27 cellular contexts compared by ENCODE assay signal in the genomic region with DNA sequence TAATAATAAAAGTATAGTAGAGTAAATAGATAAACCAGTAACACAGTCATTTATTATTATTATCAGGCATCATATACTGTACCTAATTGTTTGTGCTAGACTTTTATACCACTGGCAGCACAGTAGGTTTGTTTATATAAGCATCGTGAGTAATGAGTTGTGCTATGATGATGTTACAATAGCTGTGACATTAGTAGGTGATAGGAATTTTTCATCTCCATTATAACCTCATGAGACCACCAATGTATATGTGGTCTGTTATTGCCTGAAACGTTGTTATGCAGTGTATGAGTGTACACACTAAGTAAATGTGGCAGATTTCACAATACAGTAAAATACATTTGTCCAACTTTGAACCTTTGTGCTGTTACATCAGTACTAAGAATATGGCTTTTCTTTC.
DNase-seq lines count a peak whose midpoint lies in the region; ATAC-seq, FAIRE-seq and TF ChIP-seq lines count a peak whose summit lies in the region.
"Had no signal": no experiment of that assay in that cellular context is flagged by ENCODE, and none has a peak within 500 bp of the region (broad histone marks: within the 10 kb centered on the region; RNA-seq: fewer than 3 reads in every experiment).

No MANE protein-coding gene starts in this region.

- H3K9ac ChIP-seq in astrocyte (ENCODE audit: low read length) = no peak overlapping the region
- H3K9ac ChIP-seq: SK-N-SH had no signal

- H3K4me3 Mint-ChIP-seq in astrocyte (ENCODE audit: unreplicated experiment) = no peak overlapping the region
- H3K4me3 Mint-ChIP-seq in activated CD8-positive, alpha-beta memory T cell treated with anti-CD3 and anti-CD28 coated beads, Interleukin-2, amount 10 ng/mL, durations not matched to agents 7 days and 5 days = no peak overlapping the region
- H3K4me3 Mint-ChIP-seq: immature natural killer cell, WTC11 had no signal

- FAIRE-seq in astrocyte (lab: Jason Lieb, UNC) = no peak
- FAIRE-seq: G401.6, small intestine had no signal

- peaks cover 4% of the 10 kb centered on the region for H3K4me1 ChIP-seq in astrocyte (ENCODE audit: insufficient read depth, low read length)
- H3K4me1 ChIP-seq: esophagus squamous epithelium had no signal

- ATAC-seq in HG03571 (IDR thresholded peaks at IDR 0.05; ENCODE audit: unreplicated experiment) = no peak
- no peak for ATAC-seq in activated CD8-positive, alpha-beta memory T cell treated with anti-CD3 and anti-CD28 coated beads, Interleukin-2, amount 10 ng/mL, durations not matched to agents 7 days and 5 days
- ATAC-seq: heart right ventricle, psoas muscle, WTC11 had no signal

- no peak overlapping the region for H2AFZ ChIP-seq in astrocyte (ENCODE audit: low read depth, low read length)

- no peaks in the 10 kb centered on the region for H3K9me3 Mint-ChIP-seq in astrocyte (ENCODE audit: unreplicated experiment)
- H3K9me3 Mint-ChIP-seq in activated CD8-positive, alpha-beta memory T cell treated with anti-CD3 and anti-CD28 coated beads, Interleukin-2, amount 10 ng/mL, durations not matched to agents 7 days and 5 days (ENCODE audit: low read depth) = peaks cover 5% of the 10 kb centered on the region
- H3K9me3 Mint-ChIP-seq: immature natural killer cell, WTC11 had no signal

- CTCF ChIA-PET in activated CD8-positive, alpha-beta memory T cell treated with anti-CD3 and anti-CD28 coated beads, Interleukin-2, amount 10 ng/mL, durations not matched to agents 7 days and 5 days (lab: Charles Lee) = no interaction called here

- H4K20me1 ChIP-seq in astrocyte (ENCODE audit: insufficient read depth, low read length) = no peaks in the 10 kb centered on the region

- H3K27me3 Mint-ChIP-seq in astrocyte (ENCODE audit: low read depth, unreplicated experiment) = peaks cover 3% of the 10 kb centered on the region
- no peaks in the 10 kb centered on the region for H3K27me3 Mint-ChIP-seq in activated CD8-positive, alpha-beta memory T cell treated with anti-CD3 and anti-CD28 coated beads, Interleukin-2, amount 10 ng/mL, durations not matched to agents 7 days and 5 days

- no peaks in the 10 kb centered on the region for H3K27me3 ChIP-seq in astrocyte (ENCODE audit: insufficient read depth, low read length)
- H3K27me3 ChIP-seq: esophagus squamous epithelium had no signal

- no peaks in the 10 kb centered on the region for H3K4me1 Mint-ChIP-seq in astrocyte (ENCODE audit: low read depth, unreplicated experiment)
- no peaks in the 10 kb centered on the region for H3K4me1 Mint-ChIP-seq in activated CD8-positive, alpha-beta memory T cell treated with anti-CD3 and anti-CD28 coated beads, Interleukin-2, amount 10 ng/mL, durations not matched to agents 7 days and 5 days
- H3K4me1 Mint-ChIP-seq: immature natural killer cell, WTC11 had no signal

- TF ChIP-seq CTCF in AG10803 (conservative IDR thresholded peaks at IDR 0.05; ENCODE audit: low read length) (no peak), astrocyte (IDR thresholded peaks at IDR 0.05; ENCODE audit: insufficient read depth, low read depth, low read length) (no peak)

- H3K4me2 ChIP-seq in astrocyte (ENCODE audit: low read length) = peak overlapping the region; percentile 0
- H3K4me2 ChIP-seq: SK-N-SH had no signal

- H3K9me3 ChIP-seq in astrocyte (ENCODE audit: insufficient read depth, low read depth, low read length) = no peaks in the 10 kb centered on the region
- H3K9me3 ChIP-seq: esophagus squamous epithelium, heart right ventricle, left ventricle myocardium inferior, psoas muscle, SK-N-SH had no signal

- H3K36me3 Mint-ChIP-seq in astrocyte (ENCODE audit: low read depth, unreplicated experiment) = no peaks in the 10 kb centered on the region
- H3K36me3 Mint-ChIP-seq in activated CD8-positive, alpha-beta memory T cell treated with anti-CD3 and anti-CD28 coated beads, Interleukin-2, amount 10 ng/mL, durations not matched to agents 7 days and 5 days = no peaks in the 10 kb centered on the region
- H3K36me3 Mint-ChIP-seq: immature natural killer cell, WTC11 had no signal

- H3K27ac ChIP-seq in astrocyte (ENCODE audit: low read depth, low read length) = no peak overlapping the region
- H3K27ac ChIP-seq: esophagus squamous epithelium, heart right ventricle, left ventricle myocardium inferior, psoas muscle had no signal

- H3K36me3 ChIP-seq in astrocyte (ENCODE audit: insufficient read depth, low read length) = no peaks in the 10 kb centered on the region
- H3K36me3 ChIP-seq: esophagus squamous epithelium, heart right ventricle, left ventricle myocardium inferior had no signal

- H3K79me2 ChIP-seq in astrocyte (ENCODE audit: insufficient read depth, low read length) = no peaks in the 10 kb centered on the region

- DNase-seq in AG10803 (ENCODE audit: low read depth) (peak; percentile 39), HS-5 (ENCODE audit: low read depth) (peak; percentile 55), astrocyte (ENCODE audit: low read depth) (peak; percentile 72), hepatic stellate cell (ENCODE audit: low spot score) (peak; percentile 26), NCI-H2029 (lab: John Stamatoyannopoulos, UW) (no peak), HK-2 (ENCODE audit: unreplicated experiment) (no peak)
- no peak for DNase-seq in activated CD8-positive, alpha-beta memory T cell treated with anti-CD3 and anti-CD28 coated beads, Interleukin-2, amount 10 ng/mL, durations not matched to agents 7 days and 5 days
- DNase-seq: activated CD4-positive, alpha-beta T cell treated with anti-CD3 and anti-CD28 coated beads, Interleukin-2, amount 50 U/mL, for 48 hours; activated gamma-delta T cell; activated T-cell treated with anti-CD3 and anti-CD28 coated beads for 4 hours; amygdala; cerebellar nuclear complex; effector memory CD4-positive, alpha-beta T cell; esophagus squamous epithelium; heart right ventricle; immature natural killer cell; left ventricle myocardium inferior; NCI-H1105; NCI-H524 treated with DMSO at 0.1 percent for 48 hours; psoas muscle; SK-N-SH; small intestine; stimulated activated CD4-positive, alpha-beta T cell treated with anti-CD3 and anti-CD28 coated beads, Interleukin-2, amount 100 ng/mL, for 48 hours; stimulated activated naive CD4-positive, alpha-beta T cell treated with Interleukin-2 at 50 U/mL for 16 hours had no signal

- H3K27ac Mint-ChIP-seq in astrocyte (ENCODE audit: unreplicated experiment) = no peak overlapping the region
- no peak overlapping the region for H3K27ac Mint-ChIP-seq in activated CD8-positive, alpha-beta memory T cell treated with anti-CD3 and anti-CD28 coated beads, Interleukin-2, amount 10 ng/mL, durations not matched to agents 7 days and 5 days
- H3K27ac Mint-ChIP-seq: immature natural killer cell, WTC11 had no signal

- H3K4me3 ChIP-seq in AG10803 (ENCODE audit: low read length) = no peak overlapping the region
- no peak overlapping the region for H3K4me3 ChIP-seq in astrocyte (ENCODE audit: insufficient read depth, low read depth, low read length)
- H3K4me3 ChIP-seq: esophagus squamous epithelium, heart right ventricle, left ventricle myocardium inferior, psoas muscle had no signal

Comparison
In these comparisons a context has a peak if more than half of its experiments do, and no peak if none do; other contexts are left out.
1. DNase-seq: peak in AG10803 (single experiment), HS-5 (single experiment), astrocyte (single experiment) and hepatic stellate cell (single experiment); none in activated CD8-positive, alpha-beta memory T cell treated with anti-CD3 and anti-CD28 coated beads, Interleukin-2, amount 10 ng/mL, durations not matched to agents 7 days and 5 days (single experiment), NCI-H2029 (single experiment) and HK-2 (single experiment).